ENCODE assay signal across 15 cellular contexts in genomic region chr10:123744226-123744536, GRCh38.
DNase-seq lines count a peak whose midpoint lies in the region; ATAC-seq, FAIRE-seq and TF ChIP-seq lines count a peak whose summit lies in the region.
"Had no signal": no experiment of that assay in that cellular context is flagged by ENCODE, and none has a peak within 500 bp of the region (broad histone marks: within the 10 kb centered on the region; RNA-seq: fewer than 3 reads in every experiment).

No MANE protein-coding gene starts in this region.

- TF ChIP-seq POLR2A in A549 (IDR thresholded peaks at IDR 0.05; ENCODE audit: low read length): no peak

- no peak for TF ChIP-seq EP300 in A549 (IDR thresholded peaks at IDR 0.05)

- no peak overlapping the region for H3K4me3 Mint-ChIP-seq in naive thymus-derived CD8-positive, alpha-beta T cell
- H3K4me3 Mint-ChIP-seq: CD8-positive, alpha-beta T cell had no signal

- H3K27me3 ChIP-seq in osteoblast (ENCODE audit: insufficient read depth, low read length) (no peaks in the 10 kb centered on the region), stomach smooth muscle (ENCODE audit: control insufficient read depth in 1 of 2, insufficient read depth in 2 of 2, low read length in 2 of 2) (no peaks in the 10 kb centered on the region)
- H3K27me3 ChIP-seq: BLaER1 had no signal

- H3K9me3 ChIP-seq in A549 (no peaks in the 10 kb centered on the region), osteoblast (ENCODE audit: low read depth, low read length) (no peaks in the 10 kb centered on the region), stomach smooth muscle (ENCODE audit: control insufficient read depth in 2 of 2, low read length in 2 of 2) (no peaks in the 10 kb centered on the region)
- H3K9me3 ChIP-seq: BLaER1, HAP-1 had no signal

- peaks cover 0 to 2% (median 0%) of the 10 kb centered on the region in 4 donors for H3K4me1 Mint-ChIP-seq in naive thymus-derived CD8-positive, alpha-beta T cell

- no peaks in the 10 kb centered on the region for H3K79me2 ChIP-seq in osteoblast (ENCODE audit: insufficient read depth, low read length)

- no peak for TF ChIP-seq RAD21 in A549 (conservative IDR thresholded peaks at IDR 0.05 in 1 of 2, IDR thresholded peaks at IDR 0.05 in 1 of 2)

- H3K36me3 ChIP-seq in osteoblast (ENCODE audit: insufficient read depth, low read length) (no peaks in the 10 kb centered on the region), stomach smooth muscle (ENCODE audit: control insufficient read depth in 2 of 2, insufficient read depth in 2 of 2, low read length in 2 of 2) (peaks cover 5 to 20% of the 10 kb centered on the region in 2 donors)
- H3K36me3 ChIP-seq: BLaER1, HAP-1 had no signal

- no peaks in the 10 kb centered on the region for H4K20me1 ChIP-seq in osteoblast (ENCODE audit: insufficient read depth, low read length)
- H4K20me1 ChIP-seq: BLaER1 had no signal

- CTCF ChIA-PET in A549 (lab: Yijun Ruan, JAX): no interaction called here

- H3K4me1 ChIP-seq in A549 (peaks cover 7% of the 10 kb centered on the region; the same call in 1 of the 3 replicates), osteoblast (ENCODE audit: insufficient read depth, low read length) (no peaks in the 10 kb centered on the region), stomach smooth muscle (ENCODE audit: control insufficient read depth, insufficient read depth, low read length) (peaks cover 29% of the 10 kb centered on the region)
- H3K4me1 ChIP-seq: HAP-1 had no signal

- H3K4me3 ChIP-seq in A549: no peak overlapping the region
- no peak overlapping the region for H3K4me3 ChIP-seq in osteoblast (ENCODE audit: insufficient read depth, low read length)
- no peak overlapping the region for H3K4me3 ChIP-seq in stomach smooth muscle (ENCODE audit: low read length in 2 of 2)
- H3K4me3 ChIP-seq: BLaER1, HAP-1 had no signal

- H3K27ac ChIP-seq in A549: no peak overlapping the region
- H3K27ac ChIP-seq in osteoblast (ENCODE audit: low read depth, low read length): no peak overlapping the region
- H3K27ac ChIP-seq in stomach smooth muscle (ENCODE audit: low read length): peak overlapping the region; percentile 18
- H3K27ac ChIP-seq: 22Rv1, BLaER1, HL-60 had no signal

- no peak overlapping the region for H3K9ac ChIP-seq in stomach smooth muscle (ENCODE audit: low read length in 2 of 2)
- H3K9ac ChIP-seq: BLaER1 had no signal

- H3K27me3 Mint-ChIP-seq in naive thymus-derived CD8-positive, alpha-beta T cell: peaks cover 0 to 28% (median 2%) of the 10 kb centered on the region in 5 donors

- no peaks in the 10 kb centered on the region for H3K9me3 Mint-ChIP-seq in naive thymus-derived CD8-positive, alpha-beta T cell
- H3K9me3 Mint-ChIP-seq: CD8-positive, alpha-beta T cell had no signal

- ATAC-seq in A549 (0 out of 6 replicates have a peak, but pooled peaks of 1 of the 2 experiments have one; percentile 32), GM21515 (IDR thresholded peaks at IDR 0.05; ENCODE audit: unreplicated experiment) (no peak)
- ATAC-seq in naive thymus-derived CD8-positive, alpha-beta T cell: no peak
- ATAC-seq: CD8-positive, alpha-beta T cell had no signal

- no peak overlapping the region for H3K27ac Mint-ChIP-seq in naive thymus-derived CD8-positive, alpha-beta T cell
- H3K27ac Mint-ChIP-seq: CD8-positive, alpha-beta T cell had no signal

- no peak for DNase-seq in A549 (ENCODE audit: low read depth in 1 of 2, low spot score in 1 of 2)
- DNase-seq in ecto neural progenitor cell (ENCODE audit: low spot score): peak; percentile 47
- DNase-seq in osteoblast (ENCODE audit: insufficient read length, low spot score, missing footprints): peak; percentile 9
- DNase-seq in occipital lobe (lab: John Stamatoyannopoulos, UW): no peak
- no peak for DNase-seq in naive thymus-derived CD8-positive, alpha-beta T cell
- DNase-seq: Calu3, DMS79 treated with DMSO at 0.1 percent for 48 hours, GF-D8 had no signal

- TF ChIP-seq CTCF in A549 (IDR thresholded peaks at IDR 0.05): no peak
- no peak for TF ChIP-seq CTCF in osteoblast (IDR thresholded peaks at IDR 0.05; ENCODE audit: extremely low read depth, low read depth, low read length)

- no peaks in the 10 kb centered on the region for H3K36me3 Mint-ChIP-seq in naive thymus-derived CD8-positive, alpha-beta T cell
- H3K36me3 Mint-ChIP-seq: CD8-positive, alpha-beta T cell had no signal

- POLR2A ChIA-PET in A549 (lab: Yijun Ruan, JAX): interaction anchor here (0.7 kb wide), 1 partner anchor 21 kb away, joined by 3 read pairs; no protein-coding TSS in a partner anchor
- POLR2A ChIA-PET in naive thymus-derived CD8-positive, alpha-beta T cell (lab: Charles Lee): no interaction called here

- FAIRE-seq in A549 (lab: Jason Lieb, UNC): no peak

- no peak overlapping the region for H2AFZ ChIP-seq in osteoblast (ENCODE audit: low read length)

- WGBS in A549 (ENCODE audit: missing lambda C conversion rate): 21% methylated on average over 6 of the region's 6 CpGs

- H3K4me2 ChIP-seq in A549: peak overlapping the region; percentile 34; the same call in 2 of the 3 replicates
- H3K4me2 ChIP-seq in osteoblast (ENCODE audit: insufficient read depth, low read length): no peak overlapping the region

TF ChIP-seq in A549, 52 proteins besides CTCF, POLR2A, EP300 and RAD21:
- TF ChIP-seq, protein P1, sequence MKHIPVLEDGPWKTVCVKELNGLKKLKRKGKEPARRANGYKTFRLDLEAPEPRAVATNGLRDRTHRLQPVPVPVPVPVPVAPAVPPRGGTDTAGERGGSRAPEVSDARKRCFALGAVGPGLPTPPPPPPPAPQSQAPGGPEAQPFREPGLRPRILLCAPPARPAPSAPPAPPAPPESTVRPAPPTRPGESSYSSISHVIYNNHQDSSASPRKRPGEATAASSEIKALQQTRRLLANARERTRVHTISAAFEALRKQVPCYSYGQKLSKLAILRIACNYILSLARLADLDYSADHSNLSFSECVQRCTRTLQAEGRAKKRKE (CRISPR knock-in tag; IDR thresholded peaks at IDR 0.05; ENCODE audit: low read depth): no peak
- TF ChIP-seq POLR2AphosphoS2 (conservative IDR thresholded peaks at IDR 0.05; ENCODE audit: low read length): no peak
- TF ChIP-seq JUN (IDR thresholded peaks at IDR 0.05): no peak
- no peak for TF ChIP-seq E2F6 (IDR thresholded peaks at IDR 0.05; ENCODE audit: borderline replicate concordance, low read depth)
- TF ChIP-seq HOXB5 (CRISPR knock-in tag; IDR thresholded peaks at IDR 0.05): no peak
- no peak for TF ChIP-seq ZSCAN20 (CRISPR knock-in tag; IDR thresholded peaks at IDR 0.05)
- TF ChIP-seq, protein P2, sequence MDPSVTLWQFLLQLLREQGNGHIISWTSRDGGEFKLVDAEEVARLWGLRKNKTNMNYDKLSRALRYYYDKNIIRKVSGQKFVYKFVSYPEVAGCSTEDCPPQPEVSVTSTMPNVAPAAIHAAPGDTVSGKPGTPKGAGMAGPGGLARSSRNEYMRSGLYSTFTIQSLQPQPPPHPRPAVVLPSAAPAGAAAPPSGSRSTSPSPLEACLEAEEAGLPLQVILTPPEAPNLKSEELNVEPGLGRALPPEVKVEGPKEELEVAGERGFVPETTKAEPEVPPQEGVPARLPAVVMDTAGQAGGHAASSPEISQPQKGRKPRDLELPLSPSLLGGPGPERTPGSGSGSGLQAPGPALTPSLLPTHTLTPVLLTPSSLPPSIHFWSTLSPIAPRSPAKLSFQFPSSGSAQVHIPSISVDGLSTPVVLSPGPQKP (IDR thresholded peaks at IDR 0.05; ENCODE audit: low read depth, low read length): no peak
- TF ChIP-seq MYC (IDR thresholded peaks at IDR 0.05; ENCODE audit: borderline replicate concordance, low read length): no peak
- TF ChIP-seq, protein P3, sequence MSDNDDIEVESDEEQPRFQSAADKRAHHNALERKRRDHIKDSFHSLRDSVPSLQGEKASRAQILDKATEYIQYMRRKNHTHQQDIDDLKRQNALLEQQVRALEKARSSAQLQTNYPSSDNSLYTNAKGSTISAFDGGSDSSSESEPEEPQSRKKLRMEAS (IDR thresholded peaks at IDR 0.05): no peak
- no peak for TF ChIP-seq JUNB (IDR thresholded peaks at IDR 0.05)
- no peak for TF ChIP-seq ESRRA (IDR thresholded peaks at IDR 0.05; ENCODE audit: borderline replicate concordance, low read length)
- TF ChIP-seq, protein P4, sequence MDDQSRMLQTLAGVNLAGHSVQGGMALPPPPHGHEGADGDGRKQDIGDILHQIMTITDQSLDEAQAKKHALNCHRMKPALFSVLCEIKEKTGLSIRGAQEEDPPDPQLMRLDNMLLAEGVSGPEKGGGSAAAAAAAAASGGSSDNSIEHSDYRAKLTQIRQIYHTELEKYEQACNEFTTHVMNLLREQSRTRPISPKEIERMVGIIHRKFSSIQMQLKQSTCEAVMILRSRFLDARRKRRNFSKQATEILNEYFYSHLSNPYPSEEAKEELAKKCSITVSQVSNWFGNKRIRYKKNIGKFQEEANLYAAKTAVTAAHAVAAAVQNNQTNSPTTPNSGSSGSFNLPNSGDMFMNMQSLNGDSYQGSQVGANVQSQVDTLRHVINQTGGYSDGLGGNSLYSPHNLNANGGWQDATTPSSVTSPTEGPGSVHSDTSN (IDR thresholded peaks at IDR 0.05): no peak
- no peak for TF ChIP-seq FOXS1 (CRISPR knock-in tag; IDR thresholded peaks at IDR 0.05)
- no peak for TF ChIP-seq CEBPB (IDR thresholded peaks at IDR 0.05)
- TF ChIP-seq FOSB (CRISPR knock-in tag; IDR thresholded peaks at IDR 0.05): no peak

Comparison
In these comparisons a context has a peak if more than half of its experiments do, and no peak if none do; other contexts are left out.
1. DNase-seq: peak in ecto neural progenitor cell (single experiment) and osteoblast (single experiment); none in A549 (0 of 2), occipital lobe (single experiment) and naive thymus-derived CD8-positive, alpha-beta T cell (0 of 10).